16 cellular contexts compared by ENCODE assay signal in the genomic region with DNA sequence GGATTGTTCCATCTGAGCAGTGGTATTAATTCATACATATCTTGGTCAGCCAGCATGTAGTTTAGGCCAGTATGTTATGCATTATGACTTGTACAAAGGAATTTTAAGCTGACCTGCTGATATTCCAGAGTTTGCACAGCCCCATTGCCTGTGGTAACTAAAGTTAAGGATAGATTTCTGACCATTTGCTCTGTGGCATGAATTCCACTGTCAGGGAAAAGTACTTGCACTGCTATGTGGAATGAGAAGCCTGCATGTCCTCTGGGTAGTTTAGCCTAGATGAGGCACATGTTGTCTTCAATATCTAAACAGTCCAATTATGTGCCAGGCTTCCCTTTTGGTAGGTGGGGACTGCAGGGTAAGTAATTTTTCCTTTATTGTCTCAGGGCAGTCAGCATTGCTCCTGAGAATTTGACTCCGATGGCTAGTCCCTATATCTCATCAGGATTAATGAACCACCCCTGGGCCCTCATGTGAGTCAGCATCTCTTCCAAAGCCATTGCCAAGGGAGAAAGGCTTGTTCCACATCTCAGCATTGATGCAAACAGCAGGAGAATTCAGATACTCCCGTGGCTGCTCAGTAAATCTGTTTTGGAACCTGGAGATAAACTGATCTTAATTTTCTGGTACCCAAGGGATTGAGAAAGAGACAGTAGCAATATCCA. TPM values are rescaled to one million over a fixed set of nuclear protein-coding genes. Genes with fewer than 3 reads are reported as not detected.
A peak's percentile ranks its signal among the peaks of the same experiment; 100 is the strongest.
DNase-seq lines count a peak whose midpoint lies in the region; ATAC-seq and TF ChIP-seq lines count a peak whose summit lies in the region.
"Had no signal": no experiment of that assay in that cellular context is flagged by ENCODE, and none has a peak within 500 bp of the region (broad histone marks: within the 10 kb centered on the region; RNA-seq: fewer than 3 reads in every experiment).

No MANE protein-coding gene starts in this region.

- peaks cover 82% of the 10 kb centered on the region for H4K20me1 ChIP-seq in GM23248 (ENCODE audit: insufficient read depth)

- peaks cover 93% of the 10 kb centered on the region for H3F3A ChIP-seq in GM23248 (ENCODE audit: insufficient read depth)

- no peaks in the 10 kb centered on the region for H3K36me3 Mint-ChIP-seq in CD8-positive, alpha-beta T cell
- H3K36me3 Mint-ChIP-seq in activated naive CD8-positive, alpha-beta T cell treated with anti-CD3 and anti-CD28 coated beads for 36 hours = peaks cover 7% of the 10 kb centered on the region

- H3K4me1 ChIP-seq in CD8-positive, alpha-beta T cell (ENCODE audit: insufficient read depth, low read length) = peaks cover 64% of the 10 kb centered on the region
- H3K4me1 ChIP-seq in GM23248 (ENCODE audit: insufficient read depth) = peaks cover 84% of the 10 kb centered on the region
- peaks cover 0 to 57% (median 29%) of the 10 kb centered on the region in 4 donors for H3K4me1 ChIP-seq in sigmoid colon
- H3K4me1 ChIP-seq: BLaER1, colonic mucosa, testis had no signal

- peaks cover 82% of the 10 kb centered on the region for H3K4me1 Mint-ChIP-seq in CD8-positive, alpha-beta T cell (ENCODE audit: low read depth)
- peaks cover 67% of the 10 kb centered on the region for H3K4me1 Mint-ChIP-seq in activated naive CD8-positive, alpha-beta T cell treated with anti-CD3 and anti-CD28 coated beads for 36 hours

- POLR2A ChIA-PET in CD8-positive, alpha-beta T cell (lab: Charles Lee) = interaction anchor here (0.8 to 1.0 kb wide), 3 partner anchors 12 to 19 kb away, joined by 3 to 4 read pairs (median 3); no protein-coding TSS in a partner anchor

- no peak for DNase-seq in CD8-positive, alpha-beta T cell
- peak; percentile 25 for DNase-seq in GM23248
- DNase-seq in activated naive CD8-positive, alpha-beta T cell treated with anti-CD3 and anti-CD28 coated beads for 36 hours = no peak
- peak; percentile 59 for DNase-seq in myocyte (ENCODE audit: low read depth)
- DNase-seq in sigmoid colon = no peak
- no peak for DNase-seq in NCI-H2171 treated with DMSO at 0.1 percent for 48 hours (lab: John Stamatoyannopoulos, UW)
- DNase-seq in GDM1 (lab: John Stamatoyannopoulos, UW) = no peak
- DNase-seq: activated B cell treated with CpG ODN at 0.5 μM for 24 hours, colonic mucosa, DMS53, mammary epithelial cell, NCI-H774, retina, testis had no signal

- no peak for TF ChIP-seq EP300 in sigmoid colon (IDR thresholded peaks at IDR 0.05)

- CTCF ChIA-PET in CD8-positive, alpha-beta T cell (lab: Charles Lee) = interaction anchor here (1.8 kb wide), 1 partner anchor 10 kb away, joined by 4 read pairs; no protein-coding TSS in a partner anchor

- intact Hi-C loops in CD8-positive, alpha-beta T cell (cut with DNase I, micrococcal nuclease) = loop anchor here in 1 of 2 experiments (2.0 to 10.0 kb wide), 2 partner anchors 14 to 338 kb away; no protein-coding TSS in a partner anchor
- intact Hi-C loops in sigmoid colon (cut with DNase I) = no loop called here

- H3K36me3 ChIP-seq in CD8-positive, alpha-beta T cell (ENCODE audit: insufficient read depth, low read length) = no peaks in the 10 kb centered on the region
- H3K36me3 ChIP-seq in GM23248 (ENCODE audit: low read depth) (peaks cover 3% of the 10 kb centered on the region; the same call in 1 of the 2 replicates), sigmoid colon (no peaks in the 10 kb centered on the region)
- H3K36me3 ChIP-seq: colonic mucosa had no signal

- no peak overlapping the region for H2AFZ ChIP-seq in GM23248

- no peaks in the 10 kb centered on the region for H3K27me3 Mint-ChIP-seq in CD8-positive, alpha-beta T cell (ENCODE audit: low read depth)
- H3K27me3 Mint-ChIP-seq in activated naive CD8-positive, alpha-beta T cell treated with anti-CD3 and anti-CD28 coated beads for 36 hours = no peaks in the 10 kb centered on the region
- H3K27me3 Mint-ChIP-seq: activated B cell treated with CpG ODN at 0.5 μM for 24 hours had no signal

- H3K27me3 ChIP-seq in CD8-positive, alpha-beta T cell (ENCODE audit: insufficient read depth, low read length) = no peaks in the 10 kb centered on the region
- no peaks in the 10 kb centered on the region for H3K27me3 ChIP-seq in GM23248 (replicated peaks; ENCODE audit: insufficient read depth)
- H3K27me3 ChIP-seq in sigmoid colon = no peaks in the 10 kb centered on the region
- H3K27me3 ChIP-seq: BLaER1, colonic mucosa, testis had no signal

- peak overlapping the region; percentile 24 for H3K4me3 Mint-ChIP-seq in CD8-positive, alpha-beta T cell
- H3K4me3 Mint-ChIP-seq in activated naive CD8-positive, alpha-beta T cell treated with anti-CD3 and anti-CD28 coated beads for 36 hours = no peak overlapping the region
- H3K4me3 Mint-ChIP-seq: activated B cell treated with CpG ODN at 0.5 μM for 24 hours had no signal

- H3K4me2 ChIP-seq in GM23248 (ENCODE audit: unreplicated experiment) = no peak overlapping the region
- H3K4me2 ChIP-seq: BLaER1 had no signal

- 100% methylated on average over 2 of the region's 2 CpGs for WGBS in GM23248 (ENCODE audit: low coverage in 1 of 2, low lambda C conversion rate in 2 of 2, missing lambda C conversion rate in 2 of 2), 2 experiments
- WGBS in sigmoid colon, 2 donors = 92 to 97% methylated on average over 2 of the region's 2 CpGs

- H3K79me2 ChIP-seq in GM23248 (ENCODE audit: insufficient read depth) = peaks cover 100% of the 10 kb centered on the region

- H3K27ac Mint-ChIP-seq in CD8-positive, alpha-beta T cell = peak overlapping the region; percentile 81
- H3K27ac Mint-ChIP-seq in activated naive CD8-positive, alpha-beta T cell treated with anti-CD3 and anti-CD28 coated beads for 36 hours = peak overlapping the region; percentile 87
- H3K27ac Mint-ChIP-seq: activated B cell treated with CpG ODN at 0.5 μM for 24 hours had no signal

- H3K9me2 ChIP-seq in GM23248 (ENCODE audit: insufficient read depth) = no peaks in the 10 kb centered on the region

- ATAC-seq in CD8-positive, alpha-beta T cell = no peak
- ATAC-seq: Panc1 had no signal

- H3K4me3 ChIP-seq in CD8-positive, alpha-beta T cell (ENCODE audit: low read depth, low read length) = no peak overlapping the region
- no peak overlapping the region for H3K4me3 ChIP-seq in GM23248
- H3K4me3 ChIP-seq in sigmoid colon = no peak overlapping the region
- H3K4me3 ChIP-seq: BLaER1, colonic mucosa, testis had no signal

- H3K27ac ChIP-seq in CD8-positive, alpha-beta T cell (ENCODE audit: low read depth, low read length) = no peak overlapping the region
- H3K27ac ChIP-seq in GM23248 (peak overlapping the region; percentile 15; the same call in 1 of the 2 replicates), sigmoid colon (no peak overlapping the region)
- H3K27ac ChIP-seq: BLaER1, colonic mucosa, testis had no signal

- TF ChIP-seq CTCF in CD8-positive, alpha-beta T cell (IDR thresholded peaks at IDR 0.05) = no peak
- TF ChIP-seq CTCF in sigmoid colon (IDR thresholded peaks at IDR 0.05) = no peak

- no peak for TF ChIP-seq POLR2A in sigmoid colon (IDR thresholded peaks at IDR 0.05)

- H3K9me3 Mint-ChIP-seq in CD8-positive, alpha-beta T cell = no peaks in the 10 kb centered on the region
- H3K9me3 Mint-ChIP-seq in activated naive CD8-positive, alpha-beta T cell treated with anti-CD3 and anti-CD28 coated beads for 36 hours = peaks cover 2% of the 10 kb centered on the region
- H3K9me3 Mint-ChIP-seq: activated B cell treated with CpG ODN at 0.5 μM for 24 hours had no signal

- no peaks in the 10 kb centered on the region for H3K9me3 ChIP-seq in CD8-positive, alpha-beta T cell (ENCODE audit: low read length)
- H3K9me3 ChIP-seq in GM23248 (ENCODE audit: low read depth) (no peaks in the 10 kb centered on the region), sigmoid colon (no peaks in the 10 kb centered on the region)
- H3K9me3 ChIP-seq: BLaER1, colonic mucosa, testis had no signal

- in situ Hi-C loops in GM23248 (cut with MboI) = no loop called here

- no peak overlapping the region for H3K9ac ChIP-seq in GM23248
- H3K9ac ChIP-seq: BLaER1 had no signal

RNA-seq across cellular contexts. Expression of a gene that starts 30.2 kb away (rescaled TPM):
- 10 to 100 TPM; 12.1 to 16.1 TPM for total RNA-seq in CD8-positive, alpha-beta T cell
- 1,026 and 1,186 TPM in 2 replicates for total RNA-seq in GM23248 (2014; rRNA removed; shearing (Covaris generic))
- polyA plus RNA-seq in GM23248 (2016; fragmentation: Nextera tagmentation; extraction: Ambion mirVana) = 693 and 700 TPM in 2 replicates
- 10 to 100 TPM; 56.1 to 57.4 TPM for total RNA-seq in activated naive CD8-positive, alpha-beta T cell treated with anti-CD3 and anti-CD28 coated beads for 36 hours
- 106 and 134 TPM in 2 replicates for total RNA-seq in myocyte
- 48.1 TPM for polyA plus RNA-seq in myocyte (2012)
- 100 to 1,000 TPM; 171 to 312 (median 199) TPM for total RNA-seq in sigmoid colon
- 10 to 100 TPM; 15.2 to 39.0 (median 26.1) TPM for polyA plus RNA-seq in sigmoid colon

Comparison
In these comparisons a context has a peak if more than half of its experiments do, and no peak if none do; other contexts are left out.
1. DNase-seq: peak in GM23248 (single experiment) and myocyte (single experiment); none in CD8-positive, alpha-beta T cell (0 of 7), activated naive CD8-positive, alpha-beta T cell treated with anti-CD3 and anti-CD28 coated beads for 36 hours (single experiment), sigmoid colon (single experiment), NCI-H2171 treated with DMSO at 0.1 percent for 48 hours (single experiment) and GDM1 (single experiment).